Comparison of ENCODE assay signal across 1 cellular context in genomic region chr17:45990836-45991235, GRCh38.
TF ChIP-seq lines count a peak whose summit lies in the region.

No MANE protein-coding gene starts in this region.

TF ChIP-seq in GM12878, 131 proteins besides CTCF, POLR2A, EP300 and RAD21:
- TF ChIP-seq ATF2 (IDR thresholded peaks at IDR 0.05; ENCODE audit: low read length) (no peak), ZNF687 (IDR thresholded peaks at IDR 0.05) (no peak), SREBF1 (IDR thresholded peaks at IDR 0.05; ENCODE audit: low read length) (no peak), NBN (IDR thresholded peaks at IDR 0.05) (no peak), RUNX3 (IDR thresholded peaks at IDR 0.05; ENCODE audit: low read length) (no peak), CHD1 (IDR thresholded peaks at IDR 0.05; ENCODE audit: low read depth, low read length) (no peak), E2F4 (IDR thresholded peaks at IDR 0.05; ENCODE audit: low read depth, low read length) (no peak), CREB1 (IDR thresholded peaks at IDR 0.05; ENCODE audit: low read depth) (no peak), RELB (IDR thresholded peaks at IDR 0.05; ENCODE audit: low read depth) (no peak), ZBED1 (IDR thresholded peaks at IDR 0.05; ENCODE audit: borderline replicate concordance) (no peak), ZNF384 (IDR thresholded peaks at IDR 0.05; ENCODE audit: borderline replicate concordance, low read depth, low read length) (no peak), BCLAF1 (IDR thresholded peaks at IDR 0.05) (no peak), MEF2B (IDR thresholded peaks at IDR 0.05; ENCODE audit: partially characterized antibody, poor library complexity, severe bottlenecking) (no peak), MTA3 (IDR thresholded peaks at IDR 0.05; ENCODE audit: borderline replicate concordance, low read length) (no peak), NR2F1 (conservative IDR thresholded peaks at IDR 0.05) (no peak)
